ENCODE assay signal across 12 cellular contexts in genomic region chr5:124652514-124652819, GRCh38.
DNase-seq lines count a peak whose midpoint lies in the region; ATAC-seq and TF ChIP-seq lines count a peak whose summit lies in the region.
"Had no signal": no experiment of that assay in that cellular context is flagged by ENCODE, and none has a peak within 500 bp of the region (broad histone marks: within the 10 kb centered on the region; RNA-seq: fewer than 3 reads in every experiment).

No MANE protein-coding gene starts in this region.

- peak overlapping the region in 1 of 11 experiments; percentile 63; a peak in 3 of 22 replicates for H3K27ac ChIP-seq in BLaER1 treated with 17β-estradiol and CSF1 and Interleukin-3, amounts not matched to agents 10 nM and 100 nM
- H3K27ac ChIP-seq in PC-9 (no peak overlapping the region), neural progenitor cell (peak overlapping the region; percentile 26), aorta (ENCODE audit: low read depth in 1 of 2, low read length in 2 of 2) (no peak overlapping the region)

- peaks cover 50% of the 10 kb centered on the region for H3K4me1 Mint-ChIP-seq in endothelial cell (ENCODE audit: unreplicated experiment)
- peaks cover 39% of the 10 kb centered on the region for H3K4me1 Mint-ChIP-seq in neural progenitor cell

- no peaks in the 10 kb centered on the region for H3K79me2 ChIP-seq in PC-9 (ENCODE audit: low read depth)
- H3K79me2 ChIP-seq in neural progenitor cell (ENCODE audit: low read depth), result peaks cover 100% of the 10 kb centered on the region

- peaks cover 0 to 88% (median 0%) of the 10 kb centered on the region in 11 experiments; a peak in 8 of 22 replicates for H3K27me3 ChIP-seq in BLaER1 treated with 17β-estradiol and CSF1 and Interleukin-3, amounts not matched to agents 10 nM and 100 nM
- no peaks in the 10 kb centered on the region for H3K27me3 ChIP-seq in PC-9 (ENCODE audit: insufficient read depth, low read depth)
- H3K27me3 ChIP-seq in neural progenitor cell, result no peaks in the 10 kb centered on the region
- no peaks in the 10 kb centered on the region for H3K27me3 ChIP-seq in aorta (ENCODE audit: control insufficient read depth in 1 of 2, insufficient read depth in 2 of 2, low read length in 1 of 2)
- H3K27me3 ChIP-seq in MG63, result no peaks in the 10 kb centered on the region

- peak overlapping the region; percentile 94 for H3K27ac Mint-ChIP-seq in endothelial cell (ENCODE audit: unreplicated experiment)
- H3K27ac Mint-ChIP-seq in neural progenitor cell, result no peak overlapping the region
- H3K27ac Mint-ChIP-seq: activated naive CD8-positive, alpha-beta T cell treated with anti-CD3 and anti-CD28 coated beads, Interleukin-2, amount 50 U/mL, for 24 hours; CD4-positive, alpha-beta T cell had no signal

- peaks cover 0 to 37% (median under 1%) of the 10 kb centered on the region in 11 experiments; a peak in 7 of 22 replicates for H3K36me3 ChIP-seq in BLaER1 treated with 17β-estradiol and CSF1 and Interleukin-3, amounts not matched to agents 10 nM and 100 nM
- H3K36me3 ChIP-seq in PC-9 (ENCODE audit: low read depth) (no peaks in the 10 kb centered on the region), neural progenitor cell (no peaks in the 10 kb centered on the region), aorta (ENCODE audit: control insufficient read depth in 1 of 2, insufficient read depth in 2 of 2, low read length in 1 of 2) (peaks cover 0 to 2% of the 10 kb centered on the region in 2 donors), MG63 (peaks cover 8% of the 10 kb centered on the region)

- POLR2A ChIA-PET in PC-9 (lab: Charles Lee; ENCODE audit: unreplicated experiment), result no interaction called here

- peaks cover 21 to 100% (median 68%) of the 10 kb centered on the region in 11 experiments; a peak in 20 of 22 replicates for H4K20me1 ChIP-seq in BLaER1 treated with 17β-estradiol and CSF1 and Interleukin-3, amounts not matched to agents 10 nM and 100 nM
- H4K20me1 ChIP-seq in PC-9 (ENCODE audit: insufficient read depth), result no peaks in the 10 kb centered on the region
- H4K20me1 ChIP-seq in neural progenitor cell (ENCODE audit: low read depth), result peaks cover 99% of the 10 kb centered on the region

- no peaks in the 10 kb centered on the region for H3K9me2 ChIP-seq in PC-9 (ENCODE audit: insufficient read depth)

- 69 to 71% methylated on average over 2 of the region's 2 CpGs for WGBS in aorta, 2 donors

- H3K4me2 ChIP-seq in BLaER1 treated with 17β-estradiol and CSF1 and Interleukin-3, amounts not matched to agents 10 nM and 100 nM, result peak overlapping the region; percentile 88 to 99 (median 97); a peak in 21 of 22 replicates
- peak overlapping the region; percentile 88 for H3K4me2 ChIP-seq in PC-9
- H3K4me2 ChIP-seq in neural progenitor cell, result peak overlapping the region; percentile 70

- intact Hi-C loops in PC-9 (cut with micrococcal nuclease; ENCODE audit: unreplicated experiment) (no loop called here), aorta (cut with DNase I) (loop anchor here (5.0 to 10.0 kb wide), 2 partner anchors 92 to 95 kb away; partner anchors contain the start of gene ZNF608 (in 2 of the 2))

- H2AFZ ChIP-seq in PC-9 (no peak overlapping the region), neural progenitor cell (replicated peaks) (no peak overlapping the region)

- H3K4me3 ChIP-seq in BLaER1 treated with 17β-estradiol and CSF1 and Interleukin-3, amounts not matched to agents 10 nM and 100 nM, result peak overlapping the region in 2 of 10 experiments; percentile 45 to 61; a peak in 5 of 20 replicates
- H3K4me3 ChIP-seq in PC-9 (peak overlapping the region; percentile 63; the same call in 1 of the 2 replicates), neural progenitor cell (peak overlapping the region; percentile 40), aorta (ENCODE audit: low read length in 2 of 2) (no peak overlapping the region), MG63 (no peak overlapping the region)

- no peaks in the 10 kb centered on the region for H3K9me3 ChIP-seq in BLaER1 treated with 17β-estradiol and CSF1 and Interleukin-3, amounts not matched to agents 10 nM and 100 nM (replicated peaks in 1 of 11)
- H3K9me3 ChIP-seq in PC-9 (ENCODE audit: insufficient read depth, low read depth) (no peaks in the 10 kb centered on the region), neural progenitor cell (ENCODE audit: low read depth) (no peaks in the 10 kb centered on the region), aorta (ENCODE audit: control insufficient read depth, low read length) (no peaks in the 10 kb centered on the region), MG63 (no peaks in the 10 kb centered on the region)
- H3K9me3 ChIP-seq: mucosa of descending colon had no signal

- H3K4me3 Mint-ChIP-seq in endothelial cell (ENCODE audit: unreplicated experiment) (peak overlapping the region; percentile 82), neural progenitor cell (peak overlapping the region; percentile 76)

- CTCF ChIA-PET in PC-9 (lab: Charles Lee), result no interaction called here

- H3K36me3 Mint-ChIP-seq in endothelial cell (ENCODE audit: low read depth, unreplicated experiment), result peaks cover 12% of the 10 kb centered on the region
- H3K36me3 Mint-ChIP-seq in neural progenitor cell, result peaks cover 14% of the 10 kb centered on the region

- H3F3A ChIP-seq in PC-9 (ENCODE audit: insufficient read depth, low read depth) (peaks cover 52% of the 10 kb centered on the region; the same call in 1 of the 2 replicates), neural progenitor cell (ENCODE audit: low read depth) (peaks cover 63% of the 10 kb centered on the region)

- TF ChIP-seq CTCF in PC-9 (conservative IDR thresholded peaks at IDR 0.05), result no peak
- no peak for TF ChIP-seq CTCF in endothelial cell (IDR thresholded peaks at IDR 0.05; ENCODE audit: unreplicated experiment)
- TF ChIP-seq CTCF in neural progenitor cell (IDR thresholded peaks at IDR 0.05), result no peak

- BruUV-seq in PC-9 (replicated peaks; lab: Mats Ljungman, UMichigan), result no TSS peak

- peak overlapping the region in 4 of 11 experiments; percentile 64 to 73 (median 72); a peak in 7 of 22 replicates for H3K9ac ChIP-seq in BLaER1 treated with 17β-estradiol and CSF1 and Interleukin-3, amounts not matched to agents 10 nM and 100 nM
- no peak overlapping the region for H3K9ac ChIP-seq in neural progenitor cell

- no peak for ATAC-seq in aorta (ENCODE audit: low FRiP score)

- H3K4me1 ChIP-seq in BLaER1 treated with 17β-estradiol and CSF1 and Interleukin-3, amounts not matched to agents 10 nM and 100 nM, result peaks cover 50 to 100% (median 98%) of the 10 kb centered on the region in 10 experiments
- H3K4me1 ChIP-seq in PC-9 (replicated peaks; ENCODE audit: insufficient read depth) (peaks cover 70% of the 10 kb centered on the region), neural progenitor cell (peaks cover 74% of the 10 kb centered on the region), aorta (ENCODE audit: control insufficient read depth in 1 of 2, insufficient read depth in 2 of 2, low read length in 2 of 2) (no peaks in the 10 kb centered on the region)

- DNase-seq in PC-9, result no peak
- no peak for DNase-seq in endothelial cell (ENCODE audit: low spot score)
- no peak for DNase-seq in neural progenitor cell (ENCODE audit: low spot score)
- no peak for DNase-seq in stimulated activated CD4-positive, alpha-beta T cell treated with anti-CD3 and anti-CD28 coated beads, Interleukin-12 subunit alpha, Interleukin-12 subunit beta, amount 100 ng/mL, for 4 hours
- DNase-seq in aorta, result no peak
- no peak for DNase-seq in MG63
- DNase-seq in islet precursor cell, result no peak
- DNase-seq: activated CD4-positive, CD25-positive, alpha-beta regulatory T cell treated with anti-CD3 and anti-CD28 coated beads, Interleukin-2, amount 50 U/mL, for 72 hours; activated naive CD8-positive, alpha-beta T cell treated with anti-CD3 and anti-CD28 coated beads, Interleukin-2, amount 50 U/mL, for 24 hours; CD4-positive, alpha-beta T cell; mucosa of descending colon had no signal

- H3K27me3 Mint-ChIP-seq in endothelial cell (ENCODE audit: unreplicated experiment) (peaks cover 7% of the 10 kb centered on the region), neural progenitor cell (ENCODE audit: insufficient read depth, low read depth) (peaks cover 2% of the 10 kb centered on the region)
- H3K27me3 Mint-ChIP-seq: CD4-positive, alpha-beta T cell had no signal

- H3K9me3 Mint-ChIP-seq in endothelial cell (ENCODE audit: unreplicated experiment) (no peaks in the 10 kb centered on the region), neural progenitor cell (no peaks in the 10 kb centered on the region)
- H3K9me3 Mint-ChIP-seq: activated naive CD8-positive, alpha-beta T cell treated with anti-CD3 and anti-CD28 coated beads, Interleukin-2, amount 50 U/mL, for 24 hours; CD4-positive, alpha-beta T cell had no signal

Comparison
In these comparisons a context has a peak if more than half of its experiments do, and no peak if none do; other contexts are left out.
1. H3K4me3 ChIP-seq: peak in PC-9 (single experiment) and neural progenitor cell (single experiment); none in aorta (0 of 2) and MG63 (single experiment).
2. Peak in every context shown above with its lines, with median percentiles within 50 percentile points of each other: H3K4me2 ChIP-seq.